ENCODE assay signal across 10 cellular contexts in genomic region chr5:10577371-10578291, GRCh38. TPM values are rescaled to one million over a fixed set of nuclear protein-coding genes. Genes with fewer than 3 reads are reported as not detected.
DNase-seq lines count a peak whose midpoint lies in the region; ATAC-seq and TF ChIP-seq lines count a peak whose summit lies in the region.
"Had no signal": no experiment of that assay in that cellular context is flagged by ENCODE, and none has a peak within 500 bp of the region (broad histone marks: within the 10 kb centered on the region; RNA-seq: fewer than 3 reads in every experiment).

No MANE protein-coding gene starts in this region.

- H3K9me3 Mint-ChIP-seq in chondrocyte (ENCODE audit: low read depth): peaks cover 6% of the 10 kb centered on the region
- H3K9me3 Mint-ChIP-seq: activated T-cell treated with anti-CD3 and anti-CD28 coated beads, Interleukin-2, amount 50 U/mL, for 4 hours had no signal

- no peaks in the 10 kb centered on the region for H3F3A ChIP-seq in PC-3 (ENCODE audit: low read length, unreplicated experiment)

- no peaks in the 10 kb centered on the region for H3K27me3 ChIP-seq in PC-3 (ENCODE audit: low read length)

- peaks cover 2% of the 10 kb centered on the region for H3K36me3 Mint-ChIP-seq in chondrocyte (ENCODE audit: low read depth)

- peaks cover 17% of the 10 kb centered on the region for H3K4me1 ChIP-seq in PC-3 (ENCODE audit: insufficient read depth, low read length)

- peaks cover 30% of the 10 kb centered on the region for H3K4me1 Mint-ChIP-seq in chondrocyte (ENCODE audit: low read depth)

- CTCF ChIA-PET in PC-3 (lab: Charles Lee): no interaction called here

- no peaks in the 10 kb centered on the region for H3K9me3 ChIP-seq in PC-3 (ENCODE audit: low read length)

- intact Hi-C loops in PC-3 (cut with micrococcal nuclease): no loop called here

- no peak for TF ChIP-seq CTCF in chondrocyte (IDR thresholded peaks at IDR 0.05)
- TF ChIP-seq CTCF in PC-3 (conservative IDR thresholded peaks at IDR 0.05; ENCODE audit: low read depth, low read length): no peak

- H2AFZ ChIP-seq in PC-3 (ENCODE audit: low read length): no peak overlapping the region

- no peak overlapping the region for H3K4me2 ChIP-seq in PC-3 (ENCODE audit: low read length)

- peaks cover 7% of the 10 kb centered on the region; the same call in 1 of the 2 replicates for H4K20me1 ChIP-seq in PC-3 (ENCODE audit: low read length)

- no peaks in the 10 kb centered on the region for H3K36me3 ChIP-seq in PC-3 (ENCODE audit: low read depth, low read length)

- POLR2A ChIA-PET in PC-3 (lab: Charles Lee; ENCODE audit: unreplicated experiment): interaction anchor here (0.6 kb wide), 1 partner anchor 135 kb away, joined by 3 read pairs; no protein-coding TSS in a partner anchor

- no peak overlapping the region for H3K9ac ChIP-seq in PC-3 (ENCODE audit: low read length)

- H3K79me2 ChIP-seq in PC-3 (ENCODE audit: low read length): peaks cover 17% of the 10 kb centered on the region

- ATAC-seq in GM19395 (IDR thresholded peaks at IDR 0.05; ENCODE audit: unreplicated experiment) (peak; percentile 48), HG03095 (IDR thresholded peaks at IDR 0.05; ENCODE audit: unreplicated experiment) (peak; percentile 49), PC-3 (no peak)
- ATAC-seq: activated T-cell treated with anti-CD3 and anti-CD28 coated beads, Interleukin-2, amount 50 U/mL, for 4 hours; left colon had no signal

- no peak overlapping the region for H3K27ac ChIP-seq in PC-3 (ENCODE audit: low read length)

- H3K4me3 ChIP-seq in PC-3 (ENCODE audit: low read length): no peak overlapping the region

- DNase-seq in chondrocyte (ENCODE audit: low spot score) (peak; percentile 85), PC-3 (no peak), NCI-H345 treated with DMSO at 0.1 percent for 48 hours (lab: John Stamatoyannopoulos, UW; ENCODE audit: unreplicated experiment) (no peak), globus pallidus (ENCODE audit: low spot score) (no peak), NCI-H146 treated with DMSO at 0.1 percent for 48 hours (lab: John Stamatoyannopoulos, UW; ENCODE audit: unreplicated experiment) (no peak)
- peak; percentile 23 for DNase-seq in stimulated activated CD8-positive, alpha-beta memory T cell treated with anti-CD3 and anti-CD28 coated beads, Interleukin-4, amount 100 ng/mL, for 48 hours
- DNase-seq: activated T-cell treated with anti-CD3 and anti-CD28 coated beads, Interleukin-2, amount 50 U/mL, for 4 hours; left colon had no signal

- no peaks in the 10 kb centered on the region for H3K9me2 ChIP-seq in PC-3 (replicated peaks; ENCODE audit: low read length)

- H3K4me3 Mint-ChIP-seq in chondrocyte (ENCODE audit: unreplicated experiment): no peak overlapping the region
- H3K4me3 Mint-ChIP-seq: activated T-cell treated with anti-CD3 and anti-CD28 coated beads, Interleukin-2, amount 50 U/mL, for 4 hours had no signal

- no TSS peak for BruUV-seq in PC-3 (replicated peaks; lab: Mats Ljungman, UMichigan)

- no peaks in the 10 kb centered on the region for H3K27me3 Mint-ChIP-seq in chondrocyte (ENCODE audit: low read depth)

- H3K27ac Mint-ChIP-seq in chondrocyte (ENCODE audit: unreplicated experiment): peak overlapping the region; percentile 68

RNA-seq across cellular contexts. Expression of gene ANKRD33B, which starts 13.8 kb away (rescaled TPM):
- total RNA-seq in chondrocyte (0.80 to 4.0 TPM (median 3.7 TPM) in 3 replicates), PC-3 (2014; rRNA removed) (13.2 and 14.9 TPM in 2 replicates)

Comparison
In these comparisons a context has a peak if more than half of its experiments do, and no peak if none do; other contexts are left out.
1. DNase-seq: peak in chondrocyte (single experiment) and stimulated activated CD8-positive, alpha-beta memory T cell treated with anti-CD3 and anti-CD28 coated beads, Interleukin-4, amount 100 ng/mL, for 48 hours (single experiment); none in PC-3 (single experiment), NCI-H345 treated with DMSO at 0.1 percent for 48 hours (single experiment), globus pallidus (single experiment) and NCI-H146 treated with DMSO at 0.1 percent for 48 hours (single experiment).